ENCODE assay signal across 16 cellular contexts in the genomic region with DNA sequence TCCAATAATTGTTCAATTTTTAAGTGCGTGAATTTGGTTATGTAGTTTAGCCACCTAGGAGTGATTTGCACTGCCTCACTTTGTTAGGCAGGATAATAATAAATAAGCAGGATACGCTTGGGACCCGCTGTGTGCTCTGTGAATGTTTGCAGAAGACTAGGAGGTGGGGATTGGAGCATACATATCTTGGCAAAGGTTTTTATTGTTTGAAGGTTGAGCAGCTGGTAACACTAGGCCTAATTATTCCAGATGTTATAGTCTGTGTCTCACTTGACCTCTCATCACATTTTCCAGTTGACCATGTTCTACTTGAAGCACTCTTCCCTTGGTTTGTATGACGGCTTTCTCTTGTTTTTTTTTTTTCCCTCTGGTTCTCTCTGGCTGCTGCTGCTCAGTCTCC.
DNase-seq lines count a peak whose midpoint lies in the region; FAIRE-seq and TF ChIP-seq lines count a peak whose summit lies in the region.
"Had no signal": no experiment of that assay in that cellular context is flagged by ENCODE, and none has a peak within 500 bp of the region (broad histone marks: within the 10 kb centered on the region; RNA-seq: fewer than 3 reads in every experiment).

No MANE protein-coding gene starts in this region.

- peaks cover 28% of the 10 kb centered on the region for H3K9me3 Mint-ChIP-seq in nephron progenitor cell

- FAIRE-seq in endometrium (lab: Jason Lieb, UNC): peak; percentile 77
- FAIRE-seq: GM12891 had no signal

- peaks cover 8% of the 10 kb centered on the region for H3K4me1 Mint-ChIP-seq in nephron progenitor cell

- TF ChIP-seq CTCF in nephron progenitor cell (IDR thresholded peaks at IDR 0.05): no peak

- H3K4me3 Mint-ChIP-seq in nephron progenitor cell: no peak overlapping the region

- H3K27me3 Mint-ChIP-seq in nephron progenitor cell (ENCODE audit: low read depth, poor library complexity): peaks cover 3% of the 10 kb centered on the region

- H3K36me3 Mint-ChIP-seq in nephron progenitor cell (ENCODE audit: low read depth): peaks cover 32% of the 10 kb centered on the region

- H3K27ac Mint-ChIP-seq in nephron progenitor cell: peak overlapping the region; percentile 60

- peak; percentile 2 for DNase-seq in NCI-H345 treated with DMSO at 0.1 percent for 48 hours (lab: John Stamatoyannopoulos, UW; ENCODE audit: unreplicated experiment)
- no peak for DNase-seq in NCI-H345 (lab: John Stamatoyannopoulos, UW)
- DNase-seq in NCI-H510A (lab: John Stamatoyannopoulos, UW): peak; percentile 45
- no peak for DNase-seq in nephron progenitor cell
- DNase-seq in stimulated activated CD4-positive, alpha-beta T cell treated with anti-CD3 and anti-CD28 coated beads, Interleukin-4, amount 100 ng/mL, for 24 hours: no peak
- DNase-seq in activated CD8-positive, alpha-beta memory T cell treated with anti-CD3 and anti-CD28 coated beads, Interleukin-2, amount 50 U/mL, for 4 hours: no peak
- no peak for DNase-seq in activated T-cell treated with anti-CD3 and anti-CD28 coated beads, Interleukin-2, amount 50 U/mL, for 48 hours
- DNase-seq: BE2C; H7; Kasumi-1; MG63; NCI-H1436; NCI-H524 treated with DMSO at 0.1 percent for 48 hours; NK-92 treated with Interleukin-12 subunit alpha and Interleukin-12 subunit beta, amount 100 ng/mL, for 24 hours had no signal

Comparison
In these comparisons a context has a peak if more than half of its experiments do, and no peak if none do; other contexts are left out.
1. DNase-seq: peak in NCI-H345 treated with DMSO at 0.1 percent for 48 hours (single experiment) and NCI-H510A (single experiment); none in NCI-H345 (single experiment), nephron progenitor cell (single experiment), stimulated activated CD4-positive, alpha-beta T cell treated with anti-CD3 and anti-CD28 coated beads, Interleukin-4, amount 100 ng/mL, for 24 hours (single experiment), activated CD8-positive, alpha-beta memory T cell treated with anti-CD3 and anti-CD28 coated beads, Interleukin-2, amount 50 U/mL, for 4 hours (single experiment) and activated T-cell treated with anti-CD3 and anti-CD28 coated beads, Interleukin-2, amount 50 U/mL, for 48 hours (0 of 2).